Comparison of ENCODE assay signal across 8 cellular contexts in genomic region chr9:4762889-4763521, GRCh38. TPM values are rescaled to one million over a fixed set of nuclear protein-coding genes. Genes with fewer than 3 reads are reported as not detected.
DNase-seq lines count a peak whose midpoint lies in the region; ATAC-seq and TF ChIP-seq lines count a peak whose summit lies in the region.

No MANE protein-coding gene starts in this region.

- no peak overlapping the region for H3K4ac ChIP-seq in IMR-90 (ENCODE audit: low read depth, low read length)

- BruUV-seq in IMR-90 (replicated peaks; lab: Mats Ljungman, UMichigan) = no TSS peak

- peaks cover 15% of the 10 kb centered on the region for H3K4me1 Mint-ChIP-seq in T-helper 2 cell treated with Interferon-gamma antibody and Interleukin-4, amounts not matched to agents 5 μg/mL and 100 μg/mL, for 36 hours (ENCODE audit: low read depth)
- peaks cover 4 to 11% of the 10 kb centered on the region in 2 donors for H3K4me1 Mint-ChIP-seq in immature natural killer cell
- peaks cover 22% of the 10 kb centered on the region for H3K4me1 Mint-ChIP-seq in stimulated activated naive CD8-positive, alpha-beta T cell treated with anti-CD3 and anti-CD28 coated beads, Interleukin-15, Interleukin-2, amounts not matched to agents 100 ng/mL and 50 ng/mL, for 24 hours (ENCODE audit: low read depth)

- no peak for TF ChIP-seq RAD21 in IMR-90 (IDR thresholded peaks at IDR 0.05; ENCODE audit: low read length)

- H3K27me3 ChIP-seq in IMR-90 (ENCODE audit: control insufficient read depth, insufficient read depth, low read length) (peaks cover 5% of the 10 kb centered on the region), adrenal gland (no peaks in the 10 kb centered on the region)

- H3K36me3 Mint-ChIP-seq in T-helper 2 cell treated with Interferon-gamma antibody and Interleukin-4, amounts not matched to agents 5 μg/mL and 100 μg/mL, for 36 hours (ENCODE audit: low read depth) = no peaks in the 10 kb centered on the region
- peaks cover 0 to 4% (median 0%) of the 10 kb centered on the region in 3 donors for H3K36me3 Mint-ChIP-seq in immature natural killer cell
- no peaks in the 10 kb centered on the region for H3K36me3 Mint-ChIP-seq in stimulated activated naive CD8-positive, alpha-beta T cell treated with anti-CD3 and anti-CD28 coated beads, Interleukin-15, Interleukin-2, amounts not matched to agents 100 ng/mL and 50 ng/mL, for 24 hours (ENCODE audit: low read depth)

- H3K18ac ChIP-seq in IMR-90 (ENCODE audit: low read depth, low read length) = no peak overlapping the region

- H2AK5ac ChIP-seq in IMR-90 (ENCODE audit: low read depth, low read length) = no peak overlapping the region

- H2BK5ac ChIP-seq in IMR-90 (ENCODE audit: low read depth, low read length, poor library complexity, severe bottlenecking) = no peak overlapping the region

- intact Hi-C loops in IMR-90 (cut with micrococcal nuclease) = loop anchor here (1.0 to 2.0 kb wide), 4 partner anchors 34 to 838 kb away; no protein-coding TSS in a partner anchor
- intact Hi-C loops in adrenal gland (cut with DNase I) = loop anchor here (5.0 to 10.0 kb wide), 6 partner anchors 159 to 832 kb away; partner anchors contain the start of genes JAK2 (in 2 of the 2) and PLGRKT (in 1 of the 2)

- H3K79me1 ChIP-seq in IMR-90 (ENCODE audit: low read depth in 1 of 2, low read length in 2 of 2) = no peaks in the 10 kb centered on the region

- H4K20me1 ChIP-seq in IMR-90 (ENCODE audit: insufficient read depth, low read length) = no peaks in the 10 kb centered on the region

- no peak overlapping the region for H3K14ac ChIP-seq in IMR-90 (replicated peaks; ENCODE audit: low read depth, low read length)

- H3K9me3 ChIP-seq in IMR-90 (ENCODE audit: control insufficient read depth, insufficient read depth, low read length) = no peaks in the 10 kb centered on the region
- no peaks in the 10 kb centered on the region for H3K9me3 ChIP-seq in adrenal gland (replicated peaks in 1 of 3)

- no peak overlapping the region for H4K5ac ChIP-seq in IMR-90 (ENCODE audit: low read depth, low read length)

- ATAC-seq in IMR-90 (ENCODE audit: low read depth) = peak; percentile 42

- in situ Hi-C loops in IMR-90 (cut with MboI; ENCODE audit: low sequenced_read_pairs) = loop anchor here (10.0 to 25.0 kb wide), 3 partner anchors 162 to 674 kb away; partner anchors contain the start of genes INSL6 and PLGRKT

- no peak overlapping the region for H3K23ac ChIP-seq in IMR-90 (ENCODE audit: low read depth, low read length)

- H2BK15ac ChIP-seq in IMR-90 (ENCODE audit: low read depth, low read length) = no peak overlapping the region

- no peak overlapping the region for H2BK20ac ChIP-seq in IMR-90 (ENCODE audit: low read depth, low read length)

- H3K9me1 ChIP-seq in IMR-90 (ENCODE audit: insufficient read depth, low read length) = no peaks in the 10 kb centered on the region

- H3K27ac ChIP-seq in IMR-90 (ENCODE audit: insufficient read depth, low read length) = no peak overlapping the region
- peak overlapping the region in 2 of 5 donors; percentile 9 to 54 for H3K27ac ChIP-seq in adrenal gland

- H3K4me3 Mint-ChIP-seq in T-helper 2 cell treated with Interferon-gamma antibody and Interleukin-4, amounts not matched to agents 5 μg/mL and 100 μg/mL, for 36 hours = peak overlapping the region; percentile 71
- peak overlapping the region; percentile 28 to 80 (median 70) for H3K4me3 Mint-ChIP-seq in immature natural killer cell
- peak overlapping the region; percentile 59 for H3K4me3 Mint-ChIP-seq in stimulated activated naive CD8-positive, alpha-beta T cell treated with anti-CD3 and anti-CD28 coated beads, Interleukin-15, Interleukin-2, amounts not matched to agents 100 ng/mL and 50 ng/mL, for 24 hours

- no peak overlapping the region for H4K91ac ChIP-seq in IMR-90 (ENCODE audit: insufficient read depth, low read depth, low read length)

- no peaks in the 10 kb centered on the region for H3K9me3 Mint-ChIP-seq in T-helper 2 cell treated with Interferon-gamma antibody and Interleukin-4, amounts not matched to agents 5 μg/mL and 100 μg/mL, for 36 hours
- H3K9me3 Mint-ChIP-seq in immature natural killer cell = no peaks in the 10 kb centered on the region
- H3K9me3 Mint-ChIP-seq in stimulated activated naive CD8-positive, alpha-beta T cell treated with anti-CD3 and anti-CD28 coated beads, Interleukin-15, Interleukin-2, amounts not matched to agents 100 ng/mL and 50 ng/mL, for 24 hours = no peaks in the 10 kb centered on the region

- H2AFZ ChIP-seq in IMR-90 (replicated peaks; ENCODE audit: low read length, poor library complexity) = peak overlapping the region; percentile 78

- no peak overlapping the region for H2AK9ac ChIP-seq in IMR-90 (replicated peaks; ENCODE audit: low read depth, low read length, poor library complexity)

- peaks cover 5% of the 10 kb centered on the region for H3K27me3 Mint-ChIP-seq in T-helper 2 cell treated with Interferon-gamma antibody and Interleukin-4, amounts not matched to agents 5 μg/mL and 100 μg/mL, for 36 hours (ENCODE audit: low read depth)
- H3K27me3 Mint-ChIP-seq in immature natural killer cell (ENCODE audit: low read depth in 3 of 3) = peaks cover 3 to 7% (median 4%) of the 10 kb centered on the region in 3 donors
- H3K27me3 Mint-ChIP-seq in stimulated activated naive CD8-positive, alpha-beta T cell treated with anti-CD3 and anti-CD28 coated beads, Interleukin-15, Interleukin-2, amounts not matched to agents 100 ng/mL and 50 ng/mL, for 24 hours = peaks cover 4% of the 10 kb centered on the region

- CTCF ChIA-PET in IMR-90 (lab: Yijun Ruan, JAX) = interaction anchor here (0.7 to 2.3 kb wide), 4 partner anchors 162 to 226 kb away, joined by 3 to 8 read pairs (median 3); no protein-coding TSS in a partner anchor

- dilution Hi-C loops in IMR-90 (cut with HindIII; ENCODE audit: low sequenced_read_pairs, unreplicated experiment) = no loop called here

- H3K4me1 ChIP-seq in IMR-90 (ENCODE audit: control insufficient read depth, insufficient read depth, low read length) (no peaks in the 10 kb centered on the region), adrenal gland (replicated peaks in 1 of 2) (peaks cover 0 to 14% of the 10 kb centered on the region in 2 donors)

- no peak overlapping the region for H3K9ac ChIP-seq in IMR-90 (ENCODE audit: low read depth, low read length)

- H3K4me3 ChIP-seq in IMR-90 (ENCODE audit: insufficient read depth, low read depth, low read length) (no peak overlapping the region), adrenal gland (peak overlapping the region in 1 of 4 donors; percentile 33)

- no CpG with 5 or more reads among the region's 14 CpGs for WGBS in IMR-90 (ENCODE audit: extremely low coverage in 2 of 2, insufficient read length in 1 of 2), 2 experiments
- WGBS in adrenal gland, 4 donors = 32 to 47% (median 41%) methylated on average over 8 to 14 of the region's 14 CpGs

- POLR2A ChIA-PET in IMR-90 (lab: Charles Lee; ENCODE audit: unreplicated experiment) = no interaction called here

- TF ChIP-seq CTCF in IMR-90 (conservative IDR thresholded peaks at IDR 0.05; ENCODE audit: low read depth, low read length) = no peak
- TF ChIP-seq CTCF in adrenal gland (IDR thresholded peaks at IDR 0.05) = peak in 1 of 6 experiments; percentile 18

- H4K8ac ChIP-seq in IMR-90 (ENCODE audit: low read depth in 2 of 2, low read length in 2 of 2) = no peak overlapping the region

- H2BK120ac ChIP-seq in IMR-90 (ENCODE audit: low read depth, low read length) = no peak overlapping the region

- peak overlapping the region; percentile 66 for H3K27ac Mint-ChIP-seq in T-helper 2 cell treated with Interferon-gamma antibody and Interleukin-4, amounts not matched to agents 5 μg/mL and 100 μg/mL, for 36 hours
- no peak overlapping the region for H3K27ac Mint-ChIP-seq in immature natural killer cell
- H3K27ac Mint-ChIP-seq in stimulated activated naive CD8-positive, alpha-beta T cell treated with anti-CD3 and anti-CD28 coated beads, Interleukin-15, Interleukin-2, amounts not matched to agents 100 ng/mL and 50 ng/mL, for 24 hours = peak overlapping the region; percentile 21

- no peak for DNase-seq in T-helper 2 cell treated with Interferon-gamma antibody and Interleukin-4, amounts not matched to agents 5 μg/mL and 100 μg/mL, for 36 hours (ENCODE audit: low spot score)
- DNase-seq in T-helper 2 cell (no peak), IMR-90 (no peak), adrenal gland (peak in 6 of 7 donors; percentile 26 to 69 (median 34)), immature natural killer cell (no peak), NCI-H1436 treated with DMSO at 0.1 percent for 48 hours (lab: John Stamatoyannopoulos, UW) (no peak), SHP77 (lab: John Stamatoyannopoulos, UW) (no peak)

- TF ChIP-seq POLR2A in IMR-90 (IDR thresholded peaks at IDR 0.05; ENCODE audit: low read depth, low read length) (no peak), adrenal gland (IDR thresholded peaks at IDR 0.05) (no peak)

- H3K56ac ChIP-seq in IMR-90 (ENCODE audit: extremely low read depth, insufficient read depth, low read length) = no peak overlapping the region

- H3K4me2 ChIP-seq in IMR-90 (ENCODE audit: low read depth, low read length) = no peak overlapping the region

- H3K36me3 ChIP-seq in IMR-90 (ENCODE audit: control insufficient read depth, insufficient read depth, low read length) = no peaks in the 10 kb centered on the region
- H3K36me3 ChIP-seq in adrenal gland (replicated peaks in 1 of 2) = no peaks in the 10 kb centered on the region

RNA-seq across cellular contexts. Expression of gene AK3, which starts 22.0 kb away (rescaled TPM):
- 24.7 and 33.3 TPM in 2 replicates for total RNA-seq in IMR-90 (2012; rRNA removed)
- 20.2 and 26.2 TPM in 2 replicates for polyA plus RNA-seq in IMR-90 (2012; rRNA removed)
- polyA plus RNA-seq in IMR-90 (2012; cell fraction: cytosol; rRNA removed) = 4.7 and 9.4 TPM in 2 replicates
- 3.7 and 17.3 TPM in 2 replicates for polyA plus RNA-seq in IMR-90 (2012; cell fraction: nucleus; rRNA removed; ENCODE audit: low replicate concordance)
- total RNA-seq in adrenal gland = 100 to 1,000 TPM in 6 of 8 donors, 10 to 100 TPM in 2; 86.2 to 237 (median 113) TPM
- polyA plus RNA-seq in adrenal gland = 100 to 1,000 TPM in 1 of 3 donors, 10 to 100 TPM in 2; 31.6 to 132 (median 36.3) TPM
- polyA plus RNA-seq in immature natural killer cell = 10 to 100 TPM; 36.0 to 41.2 (median 37.2) TPM

RNA-seq across cellular contexts. Expression of gene RCL1, which starts 29.7 kb away (rescaled TPM):
- 13.8 and 14.7 TPM in 2 replicates for total RNA-seq in IMR-90 (2012; rRNA removed)
- polyA plus RNA-seq in IMR-90 (2012; rRNA removed) = 11.4 and 12.3 TPM in 2 replicates
- 5.9 and 6.8 TPM in 2 replicates for polyA plus RNA-seq in IMR-90 (2012; cell fraction: cytosol; rRNA removed)
- 5.6 and 7.6 TPM in 2 replicates for polyA plus RNA-seq in IMR-90 (2012; cell fraction: nucleus; rRNA removed; ENCODE audit: low replicate concordance)
- 10 to 100 TPM; 16.9 to 33.4 (median 24.5) TPM for total RNA-seq in adrenal gland
- 10 to 100 TPM; 15.4 to 22.6 (median 17.9) TPM for polyA plus RNA-seq in adrenal gland
- polyA plus RNA-seq in immature natural killer cell = 10 to 100 TPM; 13.6 to 31.3 (median 17.0) TPM

Comparison
In these comparisons a context has a peak if more than half of its experiments do, and no peak if none do; other contexts are left out.
1. DNase-seq: peak in adrenal gland (6 of 7); none in T-helper 2 cell treated with Interferon-gamma antibody and Interleukin-4, amounts not matched to agents 5 μg/mL and 100 μg/mL, for 36 hours (single experiment), T-helper 2 cell (0 of 5), IMR-90 (single experiment), immature natural killer cell (0 of 3), NCI-H1436 treated with DMSO at 0.1 percent for 48 hours (single experiment) and SHP77 (0 of 2).
2. H3K27ac Mint-ChIP-seq: peak in T-helper 2 cell treated with Interferon-gamma antibody and Interleukin-4, amounts not matched to agents 5 μg/mL and 100 μg/mL, for 36 hours (single experiment) and stimulated activated naive CD8-positive, alpha-beta T cell treated with anti-CD3 and anti-CD28 coated beads, Interleukin-15, Interleukin-2, amounts not matched to agents 100 ng/mL and 50 ng/mL, for 24 hours (single experiment); none in immature natural killer cell (0 of 6).
3. Peak in every context shown above with its lines, with median percentiles within 50 percentile points of each other: H3K4me3 Mint-ChIP-seq.